8 cellular contexts compared by ENCODE assay signal in genomic region chr16:85173077-85173980, GRCh38.
DNase-seq lines count a peak whose midpoint lies in the region; ATAC-seq and TF ChIP-seq lines count a peak whose summit lies in the region.

No MANE protein-coding gene starts in this region.

- H3K4me3 ChIP-seq in gastroesophageal sphincter (peak overlapping the region in 1 of 2 donors; percentile 67), skeletal muscle cell (ENCODE audit: low read depth, low read length) (peak overlapping the region; percentile 59)

- ATAC-seq in gastroesophageal sphincter = no peak
- ATAC-seq in HG03378 (IDR thresholded peaks at IDR 0.05; ENCODE audit: unreplicated experiment) = no peak
- ATAC-seq in HG03432 (IDR thresholded peaks at IDR 0.05; ENCODE audit: unreplicated experiment) = no peak

- 67 to 78% methylated on average over 6 to 10 of the region's 15 CpGs for WGBS in gastroesophageal sphincter (ENCODE audit: low coverage in 1 of 2), 2 donors

- TF ChIP-seq POLR2A in gastroesophageal sphincter (IDR thresholded peaks at IDR 0.05) = no peak

- DNase-seq in H4 (ENCODE audit: low spot score) = peak; percentile 41
- DNase-seq in SW 1271 (lab: John Stamatoyannopoulos, UW) = peak; percentile 43 to 53
- peak; percentile 76 for DNase-seq in skeletal muscle cell (ENCODE audit: low read depth)
- no peak for DNase-seq in SKM-1 (lab: John Stamatoyannopoulos, UW; ENCODE audit: unreplicated experiment)
- DNase-seq in NCI-H526 treated with DMSO at 0.1 percent for 48 hours (lab: John Stamatoyannopoulos, UW) = no peak

- peak in 1 of 4 experiments; percentile 10 for TF ChIP-seq CTCF in gastroesophageal sphincter (IDR thresholded peaks at IDR 0.05)

- H3K27me3 ChIP-seq in gastroesophageal sphincter = no peaks in the 10 kb centered on the region

- no peak for TF ChIP-seq EP300 in gastroesophageal sphincter (IDR thresholded peaks at IDR 0.05)

- H3K9me3 ChIP-seq in gastroesophageal sphincter = no peaks in the 10 kb centered on the region

- peaks cover 0 to 89% (median 37%) of the 10 kb centered on the region in 3 donors for H3K4me1 ChIP-seq in gastroesophageal sphincter

- H3K27ac ChIP-seq in gastroesophageal sphincter = peak overlapping the region in 3 of 4 donors; percentile 40 to 50 (median 46)

- H3K36me3 ChIP-seq in gastroesophageal sphincter = no peaks in the 10 kb centered on the region

Comparison
In these comparisons a context has a peak if more than half of its experiments do, and no peak if none do; other contexts are left out.
1. DNase-seq: peak in H4 (single experiment), SW 1271 (2 of 2) and skeletal muscle cell (single experiment); none in SKM-1 (single experiment) and NCI-H526 treated with DMSO at 0.1 percent for 48 hours (single experiment).